1 cellular context compared by ENCODE assay signal in the genomic region with DNA sequence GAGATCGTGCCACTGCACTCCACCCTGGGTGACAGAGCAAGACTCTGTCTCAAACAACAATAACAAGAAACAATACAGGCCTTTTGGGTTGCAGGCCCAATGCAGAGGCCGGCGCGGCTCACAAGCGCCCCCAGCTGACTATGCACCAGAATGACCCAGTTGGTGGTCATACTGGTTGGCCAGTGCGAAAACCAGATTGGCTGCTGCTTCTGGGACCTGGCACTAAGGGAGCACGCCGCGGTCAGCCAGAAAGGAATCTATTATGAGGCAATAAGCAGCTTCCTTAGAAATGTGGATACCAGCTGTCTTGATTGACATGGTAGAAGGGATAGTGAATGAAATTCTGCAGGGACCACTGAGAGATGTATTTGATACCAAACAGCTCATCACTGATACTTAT.
TF ChIP-seq lines count a peak whose summit lies in the region.

No MANE protein-coding gene starts in this region.

TF ChIP-seq in H1, 55 proteins besides CTCF, POLR2A, EP300 and RAD21 (continued from another document):
- TF ChIP-seq CEBPB (IDR thresholded peaks at IDR 0.05; ENCODE audit: low read depth, low read length), result peak; percentile 61; the same call in 1 of the 2 replicates
- no peak for TF ChIP-seq RBBP5 (IDR thresholded peaks at IDR 0.05; ENCODE audit: borderline replicate concordance, low read depth, low read length)
- TF ChIP-seq CHD1 (IDR thresholded peaks at IDR 0.05; ENCODE audit: low read depth, low read length), result no peak
- 0 out of 2 replicates have a peak, but pooled peaks have one; percentile 38 for TF ChIP-seq TEAD4 (IDR thresholded peaks at IDR 0.05; ENCODE audit: low read depth, low read length)
- no peak for TF ChIP-seq CBX5 (IDR thresholded peaks at IDR 0.05; ENCODE audit: low read depth, low read length)
- no peak for TF ChIP-seq KDM1A (IDR thresholded peaks at IDR 0.05; ENCODE audit: borderline replicate concordance, low read length)
TF ChIP-seq in H1: peak in this region for 3.
